ENCODE assay signal across 8 cellular contexts in genomic region chr9:15307523-15307841, GRCh38. TPM values are rescaled to one million over a fixed set of nuclear protein-coding genes. Genes with fewer than 3 reads are reported as not detected.
DNase-seq lines count a peak whose midpoint lies in the region; ATAC-seq and TF ChIP-seq lines count a peak whose summit lies in the region.

No MANE protein-coding gene starts in this region.

- H3K4me3 Mint-ChIP-seq in activated CD8-positive, alpha-beta T cell treated with anti-CD3 and anti-CD28 coated beads, Interleukin-2, amount 10 ng/mL, durations not matched to agents 7 days and 5 days, result peak overlapping the region; percentile 99

- H3K36me3 Mint-ChIP-seq in activated CD8-positive, alpha-beta T cell treated with anti-CD3 and anti-CD28 coated beads, Interleukin-2, amount 10 ng/mL, durations not matched to agents 7 days and 5 days (ENCODE audit: low read depth), result peaks cover 16% of the 10 kb centered on the region

- POLR2A ChIA-PET in activated CD8-positive, alpha-beta T cell treated with anti-CD3 and anti-CD28 coated beads, Interleukin-2, amount 10 ng/mL, durations not matched to agents 7 days and 5 days (lab: Charles Lee), result interaction anchor here (1.3 to 2.4 kb wide), 4 partner anchors 8 to 15 kb away, joined by 3 to 16 read pairs (median 7); no protein-coding TSS in a partner anchor

- no peaks in the 10 kb centered on the region for H3K36me3 ChIP-seq in lung (ENCODE audit: control insufficient read depth in 2 of 2, insufficient read depth in 2 of 2, low read length in 2 of 2)

- no peaks in the 10 kb centered on the region for H3K27me3 Mint-ChIP-seq in activated CD8-positive, alpha-beta T cell treated with anti-CD3 and anti-CD28 coated beads, Interleukin-2, amount 10 ng/mL, durations not matched to agents 7 days and 5 days (ENCODE audit: low read depth)

- H3K27me3 ChIP-seq in lung (ENCODE audit: control insufficient read depth, insufficient read depth), result no peaks in the 10 kb centered on the region

- peak; percentile 10 for ATAC-seq in GM18499 (IDR thresholded peaks at IDR 0.05; ENCODE audit: insufficient read depth, unreplicated experiment)
- peak; percentile 22 for ATAC-seq in HG02840 (IDR thresholded peaks at IDR 0.05; ENCODE audit: low FRiP score, unreplicated experiment)
- ATAC-seq in activated CD8-positive, alpha-beta T cell treated with anti-CD3 and anti-CD28 coated beads, Interleukin-2, amount 10 ng/mL, durations not matched to agents 7 days and 5 days, result no peak
- ATAC-seq in lung (ENCODE audit: insufficient read depth, low FRiP score), result no peak

- CTCF ChIA-PET in activated CD8-positive, alpha-beta T cell treated with anti-CD3 and anti-CD28 coated beads, Interleukin-2, amount 10 ng/mL, durations not matched to agents 7 days and 5 days (lab: Charles Lee), result interaction anchor here (0.9 to 6.4 kb wide), 6 partner anchors 8 to 115 kb away, joined by 3 to 43 read pairs (median 6); partner anchors contain the start of gene SNAPC3

- H3K4me3 ChIP-seq in lung, result peak overlapping the region; percentile 28

- WGBS in lung, 2 donors, result 7% methylated on average over 12 of the region's 12 CpGs

- H3K4me1 ChIP-seq in lung (ENCODE audit: control insufficient read depth in 2 of 2, insufficient read depth in 2 of 2, low read length in 2 of 2), result no peaks in the 10 kb centered on the region

- TF ChIP-seq CTCF in lung (IDR thresholded peaks at IDR 0.05; ENCODE audit: control extremely low read depth, extremely low read depth), result no peak

- no peaks in the 10 kb centered on the region for H3K9me3 ChIP-seq in lung (ENCODE audit: control insufficient read depth in 2 of 2, insufficient read depth in 1 of 2, low read length in 1 of 2)

- H3K4me1 Mint-ChIP-seq in activated CD8-positive, alpha-beta T cell treated with anti-CD3 and anti-CD28 coated beads, Interleukin-2, amount 10 ng/mL, durations not matched to agents 7 days and 5 days (ENCODE audit: low read depth), result peaks cover 51% of the 10 kb centered on the region

- H3K9me3 Mint-ChIP-seq in activated CD8-positive, alpha-beta T cell treated with anti-CD3 and anti-CD28 coated beads, Interleukin-2, amount 10 ng/mL, durations not matched to agents 7 days and 5 days (ENCODE audit: insufficient read depth), result no peaks in the 10 kb centered on the region

- peak overlapping the region in 1 of 2 donors; percentile 67 for H3K27ac ChIP-seq in lung (ENCODE audit: low read depth in 1 of 2, low read length in 1 of 2)

- DNase-seq in activated CD8-positive, alpha-beta T cell treated with anti-CD3 and anti-CD28 coated beads, Interleukin-2, amount 10 ng/mL, durations not matched to agents 7 days and 5 days, result no peak
- DNase-seq in lung (ENCODE audit: low spot score), result no peak
- DNase-seq in activated gamma-delta T cell treated with Interleukin-2 at 50 U/mL for 16 hours, result no peak
- DNase-seq in Kasumi-1 (lab: John Stamatoyannopoulos, UW), result no peak
- DNase-seq in NCI-H526 treated with DMSO at 0.1 percent for 48 hours (lab: John Stamatoyannopoulos, UW), result no peak
- no peak for DNase-seq in AML-193 (lab: John Stamatoyannopoulos, UW)

- H3K27ac Mint-ChIP-seq in activated CD8-positive, alpha-beta T cell treated with anti-CD3 and anti-CD28 coated beads, Interleukin-2, amount 10 ng/mL, durations not matched to agents 7 days and 5 days, result peak overlapping the region; percentile 77

RNA-seq across cellular contexts. Expression of gene TTC39B, which starts 0.5 kb away (rescaled TPM):
- 10 to 100 TPM; 17.8 to 20.3 TPM for total RNA-seq in activated CD8-positive, alpha-beta T cell treated with anti-CD3 and anti-CD28 coated beads, Interleukin-2, amount 10 ng/mL, durations not matched to agents 7 days and 5 days
- total RNA-seq in lung, result 10 to 100 TPM; 26.6 to 30.0 TPM
- polyA plus RNA-seq in lung, result 10 to 100 TPM in 1 of 2 donors, 1 to 10 TPM in 1; 4.2 to 11.8 TPM

Comparison
In these comparisons a context has a peak if more than half of its experiments do, and no peak if none do; other contexts are left out.
1. ATAC-seq: peak in GM18499 (single experiment) and HG02840 (single experiment); none in activated CD8-positive, alpha-beta T cell treated with anti-CD3 and anti-CD28 coated beads, Interleukin-2, amount 10 ng/mL, durations not matched to agents 7 days and 5 days (single experiment) and lung (single experiment).